ENCODE assay signal across 30 cellular contexts in the genomic region with DNA sequence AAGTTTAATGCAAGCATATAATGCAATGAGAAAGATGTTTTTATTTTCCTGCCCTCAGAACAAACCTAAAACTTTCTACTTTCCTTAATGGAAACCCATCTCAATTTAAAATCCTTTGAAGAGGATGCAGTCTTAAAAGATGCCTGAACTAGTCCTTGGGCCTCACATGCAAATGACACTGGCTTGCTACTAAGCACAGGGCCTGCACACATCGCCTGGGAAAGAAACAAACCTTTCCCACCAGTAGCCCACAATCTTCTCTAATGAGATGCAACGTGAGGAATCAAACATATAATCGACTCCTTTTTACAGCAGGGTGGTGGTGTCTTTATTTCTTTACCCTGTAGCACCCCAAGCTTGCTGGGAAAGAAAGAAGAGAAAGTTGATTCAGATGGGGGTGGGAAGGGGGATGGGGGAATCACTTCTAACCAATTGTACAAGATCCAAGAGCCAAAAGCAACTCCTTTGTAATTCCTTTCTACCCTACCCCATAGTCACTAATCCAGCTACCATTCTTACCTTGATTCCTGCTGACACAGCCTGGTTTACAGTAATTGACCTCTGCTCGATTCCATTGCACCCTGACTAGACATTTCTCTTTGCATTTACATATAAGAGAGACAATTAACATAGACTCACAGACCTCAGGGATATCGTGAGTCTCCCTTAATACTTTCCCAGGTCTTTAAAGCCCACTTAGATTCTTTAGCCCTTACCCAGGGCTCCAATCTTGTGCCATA.
"Had no signal": no experiment of that assay in that cellular context is flagged by ENCODE, and none has a peak within 500 bp of the region (broad histone marks: within the 10 kb centered on the region; RNA-seq: fewer than 3 reads in every experiment).

No MANE protein-coding gene starts in this region.

- H3K36me3 ChIP-seq: ascending aorta, brain microvascular endothelial cell, gastroesophageal sphincter, left lung, lower lobe of right lung, ovary, sigmoid colon, stomach, thyroid gland, upper lobe of left lung had no signal

- H3K27me3 Mint-ChIP-seq: activated naive CD8-positive, alpha-beta T cell treated with anti-CD3 and anti-CD28 coated beads, Interleukin-2, amount 10 ng/mL, durations not matched to agents 7 days and 5 days; stimulated activated naive B cell treated with anti-CD40 and anti-IgM and Interleukin-4, amounts not matched to agents 10 μg/mL and 1 μg/mL and 100 μg/mL, for 72 hours had no signal

- H3K9me3 Mint-ChIP-seq: activated T-helper 1 cell treated with anti-CD3 and anti-CD28 coated beads, Interleukin-12 subunit alpha, Interleukin-12 subunit beta, Interleukin-2, Interleukin-4 antibody, amounts not matched to agents 30 ng/mL and 10 ng/mL and 1 ng/mL, durations not matched to agents 14 hours and 24 hours and 36 hours had no signal

- ATAC-seq: activated CD4-positive, CD25-positive, alpha-beta regulatory T cell treated with anti-CD3 and anti-CD28 coated beads, Interleukin-2, amount 50 U/mL, for 24 hours; gastroesophageal sphincter; left lung; lower lobe of right lung; psoas muscle; stimulated activated naive B cell treated with anti-CD40 and anti-IgM and Interleukin-4, amounts not matched to agents 10 μg/mL and 1 μg/mL and 100 μg/mL, for 72 hours had no signal

- H3K4me3 Mint-ChIP-seq: activated naive CD4-positive, alpha-beta T cell treated with anti-CD3 and anti-CD28 coated beads for 36 hours; activated naive CD8-positive, alpha-beta T cell treated with anti-CD3 and anti-CD28 coated beads, Interleukin-2, amount 10 ng/mL, durations not matched to agents 7 days and 5 days; activated T-helper 1 cell treated with anti-CD3 and anti-CD28 coated beads, Interleukin-12 subunit alpha, Interleukin-12 subunit beta, Interleukin-2, Interleukin-4 antibody, amounts not matched to agents 30 ng/mL and 10 ng/mL and 1 ng/mL, durations not matched to agents 14 hours and 24 hours and 36 hours; nephron; stimulated activated naive B cell treated with anti-CD40 and anti-IgM and Interleukin-4, amounts not matched to agents 10 μg/mL and 1 μg/mL and 100 μg/mL, for 72 hours had no signal

- H3K27ac Mint-ChIP-seq: activated naive CD4-positive, alpha-beta T cell treated with anti-CD3 and anti-CD28 coated beads for 36 hours; activated naive CD8-positive, alpha-beta T cell treated with anti-CD3 and anti-CD28 coated beads, Interleukin-2, amount 10 ng/mL, durations not matched to agents 7 days and 5 days; activated T-helper 1 cell treated with anti-CD3 and anti-CD28 coated beads, Interleukin-12 subunit alpha, Interleukin-12 subunit beta, Interleukin-2, Interleukin-4 antibody, amounts not matched to agents 30 ng/mL and 10 ng/mL and 1 ng/mL, durations not matched to agents 14 hours and 24 hours and 36 hours; nephron; stimulated activated naive B cell treated with anti-CD40 and anti-IgM and Interleukin-4, amounts not matched to agents 10 μg/mL and 1 μg/mL and 100 μg/mL, for 72 hours had no signal

- H3K4me1 ChIP-seq: ascending aorta, gastroesophageal sphincter, left lung, lower lobe of right lung, psoas muscle, sigmoid colon, thyroid gland, upper lobe of left lung had no signal

- H3K27me3 ChIP-seq: ascending aorta, brain microvascular endothelial cell, dorsolateral prefrontal cortex, gastroesophageal sphincter, left lung, ovary, sigmoid colon, stomach, thyroid gland, upper lobe of left lung had no signal

- H3K4me3 ChIP-seq: ascending aorta, coronary artery, dorsolateral prefrontal cortex, gastroesophageal sphincter, left lung, lower lobe of right lung, ovary, psoas muscle, sigmoid colon, stomach, thyroid gland, upper lobe of left lung had no signal

- DNase-seq: activated CD4-positive, alpha-beta T cell treated with anti-CD3 and anti-CD28 coated beads for 48 hours; activated CD4-positive, alpha-beta T cell treated with anti-CD3 and anti-CD28 coated beads, Interleukin-2, amount 50 U/mL, for 48 hours; activated CD8-positive, alpha-beta memory T cell treated with anti-CD3 and anti-CD28 coated beads for 24 hours; activated effector memory CD4-positive, alpha-beta T cell treated with anti-CD3 and anti-CD28 coated beads, Interleukin-2, amount 50 U/mL, for 16 hours; activated naive CD4-positive, alpha-beta T cell treated with anti-CD3 and anti-CD28 coated beads for 36 hours; activated naive CD8-positive, alpha-beta T cell treated with anti-CD3 and anti-CD28 coated beads, Interleukin-2, amount 10 ng/mL, durations not matched to agents 7 days and 5 days; activated T-cell treated with anti-CD3 and anti-CD28 coated beads, Interleukin-2, amount 50 U/mL, for 1 hour; brain microvascular endothelial cell; dorsolateral prefrontal cortex; effector memory CD4-positive, alpha-beta T cell; erythroblast; hippocampal formation; left lung; lower lobe of right lung; ovary; psoas muscle; sigmoid colon; small intestine; stimulated activated CD4-positive, alpha-beta T cell treated with anti-CD3 and anti-CD28 coated beads, Interleukin-2, amount 100 ng/mL, for 24 hours; stimulated activated naive B cell treated with anti-CD40 and anti-IgM and Interleukin-4, amounts not matched to agents 10 μg/mL and 1 μg/mL and 100 μg/mL, for 72 hours; stomach; thyroid gland; upper lobe of left lung had no signal

- H3K9me3 ChIP-seq: ascending aorta, gastroesophageal sphincter, left lung, lower lobe of right lung, ovary, psoas muscle, sigmoid colon, stomach, thyroid gland, upper lobe of left lung had no signal

- H3K27ac ChIP-seq: ascending aorta, brain microvascular endothelial cell, coronary artery, dorsolateral prefrontal cortex, gastroesophageal sphincter, left lung, lower lobe of right lung, ovary, psoas muscle, sigmoid colon, thyroid gland, upper lobe of left lung, VCaP had no signal

- H3K4me1 Mint-ChIP-seq: nephron; stimulated activated naive B cell treated with anti-CD40 and anti-IgM and Interleukin-4, amounts not matched to agents 10 μg/mL and 1 μg/mL and 100 μg/mL, for 72 hours had no signal
